ENCODE assay signal across 16 cellular contexts in the genomic region with DNA sequence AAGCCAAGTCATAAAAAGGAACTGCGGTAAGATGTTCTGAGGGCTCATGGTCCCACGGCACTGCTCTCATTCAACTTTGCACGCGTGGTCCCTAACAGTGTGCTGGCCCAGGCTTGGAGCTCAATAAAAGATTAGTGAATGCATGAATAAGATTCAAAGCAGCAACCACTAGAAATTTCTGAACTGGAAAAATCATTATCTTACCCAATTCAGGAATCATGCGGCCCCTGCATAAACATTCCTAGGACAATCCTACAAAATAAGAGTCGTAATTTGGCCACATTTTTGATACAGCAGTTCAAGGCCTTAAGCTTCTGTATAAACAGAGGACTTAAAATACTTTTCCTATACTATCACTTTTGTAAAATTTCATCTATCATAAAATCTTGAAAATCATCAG. TPM values are rescaled to one million over a fixed set of nuclear protein-coding genes. Genes with fewer than 3 reads are reported as not detected.
DNase-seq lines count a peak whose midpoint lies in the region; ATAC-seq, FAIRE-seq and TF ChIP-seq lines count a peak whose summit lies in the region.
"Had no signal": no experiment of that assay in that cellular context is flagged by ENCODE, and none has a peak within 500 bp of the region (broad histone marks: within the 10 kb centered on the region; RNA-seq: fewer than 3 reads in every experiment).

No MANE protein-coding gene starts in this region.

- DNase-seq in left ventricle myocardium superior (no peak), cardiac septum (ENCODE audit: low spot score) (no peak), amniotic epithelial cell (ENCODE audit: low read depth) (peak; percentile 66), fibroblast of villous mesenchyme (ENCODE audit: low read depth) (peak; percentile 68), H54 (ENCODE audit: insufficient read length, low spot score) (no peak), RCC 7860 (ENCODE audit: low spot score) (no peak)
- DNase-seq: DMS153, EL, H9, NCI-H146, NCI-H2081 treated with DMSO at 0.1 percent for 48 hours, NCI-H226, NCI-H526 treated with DMSO at 0.1 percent for 48 hours, SIG-M5 had no signal

- no peak for TF ChIP-seq POLR2A in H54 (IDR thresholded peaks at IDR 0.05; ENCODE audit: low read depth, low read length)

- no peak for TF ChIP-seq CTCF in fibroblast of villous mesenchyme (IDR thresholded peaks at IDR 0.05; ENCODE audit: insufficient read depth, low read depth, low read length)

- no peak for FAIRE-seq in H54 (lab: Jason Lieb, UNC)
- no peak for FAIRE-seq in RCC 7860 (lab: Jason Lieb, UNC)
- FAIRE-seq: A549 had no signal

- intact Hi-C loops in left ventricle myocardium superior (cut with micrococcal nuclease) = no loop called here
- intact Hi-C loops in cardiac septum (cut with DNase I) = no loop called here

- ATAC-seq in left ventricle myocardium superior = peak; percentile 35
- no peak for ATAC-seq in HG03097 (IDR thresholded peaks at IDR 0.05; ENCODE audit: low FRiP score, unreplicated experiment)
- ATAC-seq: A549 had no signal

- H3K4me3 ChIP-seq in fibroblast of villous mesenchyme (ENCODE audit: low read depth, low read length) = no peak overlapping the region
- H3K4me3 ChIP-seq: A549 had no signal

RNA-seq across cellular contexts. Expression of gene CDC42BPA, which starts 12.4 kb away (rescaled TPM):
- total RNA-seq in left ventricle myocardium superior (37.4 TPM), cardiac septum (33.5 TPM), fibroblast of villous mesenchyme (112 and 113 TPM in 2 replicates)

Comparison
In these comparisons a context has a peak if more than half of its experiments do, and no peak if none do; other contexts are left out.
1. DNase-seq: peak in amniotic epithelial cell (single experiment) and fibroblast of villous mesenchyme (single experiment); none in left ventricle myocardium superior (single experiment), cardiac septum (single experiment), H54 (single experiment) and RCC 7860 (single experiment).